ENCODE assay signal across 8 cellular contexts in the genomic region with DNA sequence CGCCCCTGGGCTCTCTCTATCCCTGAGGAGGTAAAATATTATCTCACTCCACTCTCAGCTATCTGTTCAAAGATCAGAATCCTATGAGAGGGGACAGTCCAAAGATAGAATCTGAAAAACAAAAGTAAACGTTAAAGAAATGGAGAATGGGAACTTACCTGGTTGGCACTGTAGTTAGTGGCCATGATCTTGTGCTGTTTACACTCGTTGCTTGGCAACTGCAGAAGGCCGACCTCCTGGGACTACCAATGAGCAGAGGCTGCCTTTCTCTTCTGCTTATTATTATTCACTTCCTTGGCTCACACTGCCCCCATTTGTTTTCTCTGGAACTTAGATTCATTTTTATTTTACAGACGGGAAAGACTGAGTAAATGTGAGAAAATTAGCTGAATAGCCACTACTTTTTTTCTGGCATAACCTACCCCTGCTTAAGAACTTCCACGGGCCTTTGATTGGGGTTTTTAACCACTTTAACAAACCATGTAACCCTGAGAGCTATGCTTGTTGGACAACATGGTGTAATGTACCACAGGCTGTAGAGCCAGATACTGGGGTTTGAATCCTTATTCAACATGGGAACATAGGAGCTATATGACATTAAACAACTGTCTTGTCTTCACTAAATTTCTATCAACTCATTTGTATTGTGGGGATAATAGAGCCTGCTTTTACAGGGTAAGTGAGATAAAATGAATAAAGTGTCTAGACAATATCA. TPM values are rescaled to one million over a fixed set of nuclear protein-coding genes. Genes with fewer than 3 reads are reported as not detected.
DNase-seq lines count a peak whose midpoint lies in the region; ATAC-seq and TF ChIP-seq lines count a peak whose summit lies in the region.

A gene with protein sequence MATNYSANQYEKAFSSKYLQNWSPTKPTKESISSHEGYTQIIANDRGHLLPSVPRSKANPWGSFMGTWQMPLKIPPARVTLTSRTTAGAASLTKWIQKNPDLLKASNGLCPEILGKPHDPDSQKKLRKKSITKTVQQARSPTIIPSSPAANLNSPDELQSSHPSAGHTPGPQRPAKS (minus strand): TSS at position 193 of the 715 bp plus-strand sequence. CDS start 8 bp downstream, at position 185.

- no peaks in the 10 kb centered on the region for H3K4me1 ChIP-seq in Caco-2

- peak within 1 kb of the TSS; percentile 30 for H3K27ac Mint-ChIP-seq in Caco-2 (ENCODE audit: unreplicated experiment)
- H3K27ac Mint-ChIP-seq in natural killer cell, result peak within 1 kb of the TSS; percentile 67 to 82

- H3K36me3 Mint-ChIP-seq in Caco-2 (ENCODE audit: insufficient read depth, unreplicated experiment), result peaks cover 46% of the 10 kb centered on the region
- H3K36me3 Mint-ChIP-seq in natural killer cell, result no peaks in the 10 kb centered on the region

- H3K27me3 Mint-ChIP-seq in Caco-2 (ENCODE audit: insufficient read depth, unreplicated experiment), result no peaks in the 10 kb centered on the region
- H3K27me3 Mint-ChIP-seq in natural killer cell (ENCODE audit: low read depth in 2 of 2), result no peaks in the 10 kb centered on the region

- BruUV-seq in Caco-2 (replicated peaks; lab: Mats Ljungman, UMichigan), result no TSS peak

- H3K9me3 ChIP-seq in Caco-2, result no peaks in the 10 kb centered on the region

- no peaks in the 10 kb centered on the region for H3K27me3 ChIP-seq in Caco-2 (replicated peaks; ENCODE audit: control insufficient read depth, insufficient read depth, low read length)

- POLR2A ChIA-PET in Caco-2 (lab: Charles Lee), result no interaction called here

- H3K9me3 Mint-ChIP-seq in Caco-2 (ENCODE audit: unreplicated experiment) (no peaks in the 10 kb centered on the region), natural killer cell (no peaks in the 10 kb centered on the region)

- H3K36me3 ChIP-seq in Caco-2 (ENCODE audit: control insufficient read depth, insufficient read depth, low read length), result no peaks in the 10 kb centered on the region; the same call in 1 of the 2 replicates

- H3K4me3 ChIP-seq in Caco-2 (ENCODE audit: low read depth, low read length), result no peak within 1 kb of the TSS
- no peak within 1 kb of the TSS for H3K4me3 ChIP-seq in fibroblast of mammary gland (ENCODE audit: control insufficient read depth, low read depth, low read length)

- ATAC-seq in HG03342 (IDR thresholded peaks at IDR 0.05; ENCODE audit: unreplicated experiment) (peak; percentile 98), natural killer cell (peak; percentile 89 to 100 (median 99))

- DNase-seq in Caco-2 (peak; percentile 60 to 69), GM19240 (ENCODE audit: insufficient read length, low spot score) (peak; percentile 81), NCI-H226 (peak; percentile 75), fibroblast of mammary gland (ENCODE audit: low read depth) (peak; percentile 82), natural killer cell (no peak), SHP77 treated with DMSO at 0.1 percent for 48 hours (lab: John Stamatoyannopoulos, UW) (no peak)
- DNase-seq in activated CD8-positive, alpha-beta memory T cell treated with anti-CD3 and anti-CD28 coated beads, Interleukin-2, amount 50 U/mL, for 4 hours, result peak; percentile 27

- H3K4me1 Mint-ChIP-seq in Caco-2 (ENCODE audit: low read depth, unreplicated experiment), result no peaks in the 10 kb centered on the region
- peaks cover 8% of the 10 kb centered on the region in 2 donors for H3K4me1 Mint-ChIP-seq in natural killer cell

- intact Hi-C loops in Caco-2 (cut with micrococcal nuclease; ENCODE audit: unreplicated experiment) (no loop called here), natural killer cell (cut with micrococcal nuclease) (loop anchor here (5.0 kb wide), 1 partner anchor 141 kb away; a partner anchor contains a TSS)

- TF ChIP-seq CTCF in Caco-2 (IDR thresholded peaks at IDR 0.05; ENCODE audit: insufficient read depth in 1 of 2, low read depth in 1 of 2, low read length in 1 of 2, severe bottlenecking in 1 of 2, unreplicated experiment in 1 of 2), result no peak
- TF ChIP-seq CTCF in fibroblast of mammary gland (conservative IDR thresholded peaks at IDR 0.05; ENCODE audit: control insufficient read depth, insufficient read depth, low read depth, low read length), result peak; percentile 14
- TF ChIP-seq CTCF in natural killer cell (IDR thresholded peaks at IDR 0.05), result no peak

- CTCF ChIA-PET in Caco-2 (lab: Charles Lee), result interaction anchor here (1.2 to 1.7 kb wide), 2 partner anchors 76 to 142 kb away, joined by 3 to 5 read pairs; a partner anchor contains a TSS

- H3K4me3 Mint-ChIP-seq in Caco-2 (ENCODE audit: unreplicated experiment), result no peak within 1 kb of the TSS
- no peak within 1 kb of the TSS for H3K4me3 Mint-ChIP-seq in natural killer cell

RNA-seq across cellular contexts. Expression of the gene that starts here (rescaled TPM):
- total RNA-seq in Caco-2 (2022) (not detected in 2 replicates), natural killer cell (not detected)

Comparison
In these comparisons a context has a peak if more than half of its experiments do, and no peak if none do; other contexts are left out.
1. Peak in DNase-seq in Caco-2; RNA of the gene not detected or under 1 TPM.
2. Peak in ATAC-seq in natural killer cell; RNA of the gene not detected or under 1 TPM.
3. DNase-seq: peak in GM19240 (single experiment), NCI-H226 (single experiment), activated CD8-positive, alpha-beta memory T cell treated with anti-CD3 and anti-CD28 coated beads, Interleukin-2, amount 50 U/mL, for 4 hours (single experiment) and fibroblast of mammary gland (single experiment); none in natural killer cell (single experiment) and SHP77 treated with DMSO at 0.1 percent for 48 hours (single experiment).